Comparison of ENCODE assay signal across 1 cellular context in the genomic region with DNA sequence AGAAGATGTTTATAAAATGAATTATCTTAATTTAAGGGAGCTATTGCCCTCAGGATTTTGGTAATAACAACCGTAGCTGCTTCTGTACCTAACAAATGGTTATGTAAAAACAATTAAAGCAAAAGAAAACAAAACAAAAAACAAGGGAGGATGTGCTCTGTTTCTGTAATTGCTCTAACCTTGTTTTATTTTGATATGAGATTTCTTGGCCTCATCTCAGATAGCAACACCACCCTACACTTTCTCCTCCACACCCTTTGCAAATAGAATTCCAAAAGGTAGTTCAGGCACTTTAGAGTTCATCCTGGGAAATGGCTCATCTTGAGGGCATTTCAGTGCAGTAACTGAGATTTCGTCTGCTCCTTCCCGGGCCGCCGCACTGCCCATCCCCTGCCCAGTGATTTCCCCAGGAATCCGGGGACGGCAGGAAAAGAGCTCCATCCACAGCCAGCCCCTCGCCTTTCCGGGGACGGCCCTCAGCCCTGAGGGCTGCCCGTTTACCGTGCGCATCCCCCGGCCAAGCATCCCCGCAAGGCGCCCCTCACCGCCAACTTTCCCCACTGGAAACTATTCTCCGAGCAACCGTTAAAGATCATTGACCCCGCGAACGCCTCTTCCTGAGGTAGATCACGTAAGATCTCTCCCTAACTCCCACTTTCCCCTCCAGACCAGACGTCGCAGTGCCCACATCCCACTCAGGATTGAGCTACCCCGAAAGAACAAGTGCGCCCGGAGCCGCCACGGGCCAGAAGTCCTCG.
TF ChIP-seq lines count a peak whose summit lies in the region.

No MANE protein-coding gene starts in this region.

TF ChIP-seq in HCT116, 20 proteins besides CTCF, POLR2A, EP300 and RAD21 (continued from another document):
- no peak for TF ChIP-seq ATF3 (IDR thresholded peaks at IDR 0.05)
- TF ChIP-seq, protein P1, sequence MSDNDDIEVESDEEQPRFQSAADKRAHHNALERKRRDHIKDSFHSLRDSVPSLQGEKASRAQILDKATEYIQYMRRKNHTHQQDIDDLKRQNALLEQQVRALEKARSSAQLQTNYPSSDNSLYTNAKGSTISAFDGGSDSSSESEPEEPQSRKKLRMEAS (IDR thresholded peaks at IDR 0.05) = no peak
